ENCODE assay signal across 14 cellular contexts in the genomic region with DNA sequence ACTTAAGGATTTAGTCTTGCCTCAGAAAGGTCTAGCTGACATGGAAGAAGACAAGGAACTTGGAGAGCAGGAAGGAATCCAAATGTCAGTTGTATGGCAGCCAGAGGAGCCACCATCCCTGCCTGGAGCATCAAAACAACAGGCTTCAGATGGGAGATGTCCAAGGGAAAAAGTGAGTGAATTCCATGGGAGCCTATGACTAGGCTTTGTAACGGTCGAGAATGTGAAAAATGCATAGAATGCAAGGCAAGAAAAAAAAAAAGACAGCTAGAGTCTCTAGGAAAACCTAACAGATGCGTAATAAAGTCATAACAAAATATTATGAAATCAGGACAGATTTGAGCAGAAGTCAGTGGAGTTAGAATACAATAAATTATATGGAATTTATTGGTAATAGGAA.
"Had no signal": no experiment of that assay in that cellular context is flagged by ENCODE, and none has a peak within 500 bp of the region (broad histone marks: within the 10 kb centered on the region; RNA-seq: fewer than 3 reads in every experiment).

No MANE protein-coding gene starts in this region.

- H3K27me3 ChIP-seq: body of pancreas, thyroid gland had no signal

- H3K4me1 ChIP-seq: body of pancreas, thyroid gland had no signal

- DNase-seq: activated CD4-positive, alpha-beta T cell treated with anti-CD3 and anti-CD28 coated beads, Interleukin-2, amount 50 U/mL, for 4 hours; activated naive CD8-positive, alpha-beta T cell treated with anti-CD3 and anti-CD28 coated beads for 36 hours; body of pancreas; caudate nucleus; foreskin fibroblast; hippocampal formation; kidney; nucleus accumbens; stimulated activated CD4-positive, alpha-beta T cell treated with anti-CD3 and anti-CD28 coated beads, Interleukin-12 subunit alpha, Interleukin-12 subunit beta, amount 100 ng/mL, for 4 hours; stimulated activated CD4-positive, alpha-beta T cell treated with anti-CD3 and anti-CD28 coated beads, Interleukin-2, amount 100 ng/mL, for 24 hours; stimulated activated naive CD4-positive, alpha-beta T cell treated with Interleukin-2 at 50 U/mL for 16 hours; thyroid gland had no signal

- H3K9me3 ChIP-seq: thyroid gland had no signal

- H3K4me3 ChIP-seq: body of pancreas, coronary artery, lung, thyroid gland had no signal

- H3K27ac ChIP-seq: body of pancreas, coronary artery, thyroid gland had no signal

- H3K36me3 ChIP-seq: thyroid gland had no signal
